Comparison of ENCODE assay signal across 9 cellular contexts in the genomic region with DNA sequence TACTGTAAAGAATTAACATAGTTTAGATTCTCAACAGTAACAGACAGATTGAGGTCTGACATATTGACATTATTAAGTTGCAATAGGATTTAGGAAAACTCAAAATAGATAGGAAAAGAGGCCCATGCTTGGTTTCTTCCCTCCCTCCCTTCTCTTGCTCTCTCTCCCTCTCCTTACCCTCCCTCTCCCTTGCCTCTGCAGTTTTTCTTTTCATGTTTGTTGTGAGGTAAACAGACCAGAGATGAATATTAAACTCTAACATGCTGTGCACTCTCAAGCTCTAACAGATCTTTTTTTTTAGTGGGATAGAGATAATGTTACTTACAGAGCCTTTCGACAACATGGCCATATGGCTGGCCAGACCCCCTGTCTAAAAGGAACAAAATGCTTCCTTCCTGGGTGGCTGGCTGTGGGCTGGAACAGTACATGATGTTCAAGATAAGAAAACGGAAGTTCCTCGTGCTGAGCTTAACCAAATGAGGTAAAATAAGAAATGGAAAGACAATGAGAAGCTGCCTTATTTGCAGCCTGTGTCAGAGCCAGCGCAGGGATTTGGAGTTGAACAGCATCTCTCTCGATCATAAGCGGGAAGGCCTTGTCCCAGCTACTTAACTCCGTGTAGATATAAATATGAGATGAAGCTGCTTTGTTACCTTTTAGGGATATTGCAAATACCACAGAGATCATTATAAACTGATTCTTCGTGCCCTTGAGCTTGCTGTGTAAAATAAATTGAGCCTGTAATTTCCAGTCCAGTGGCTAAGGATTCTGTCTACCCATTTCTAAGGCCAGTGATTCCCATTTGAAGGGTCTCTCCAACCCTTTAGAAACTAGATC.
A peak's percentile ranks its signal among the peaks of the same experiment; 100 is the strongest.
DNase-seq lines count a peak whose midpoint lies in the region; ATAC-seq and TF ChIP-seq lines count a peak whose summit lies in the region.
"Had no signal": no experiment of that assay in that cellular context is flagged by ENCODE, and none has a peak within 500 bp of the region (broad histone marks: within the 10 kb centered on the region; RNA-seq: fewer than 3 reads in every experiment).

No MANE protein-coding gene starts in this region.

- no peak overlapping the region for H3K9ac ChIP-seq in smooth muscle cell (ENCODE audit: low read depth)

- no peaks in the 10 kb centered on the region for H3K79me2 ChIP-seq in smooth muscle cell (ENCODE audit: low read depth)

- H3K9me3 ChIP-seq in esophagus squamous epithelium = no peaks in the 10 kb centered on the region
- H3K9me3 ChIP-seq in smooth muscle cell (replicated peaks; ENCODE audit: low read depth) = no peaks in the 10 kb centered on the region

- no peaks in the 10 kb centered on the region for H4K20me1 ChIP-seq in smooth muscle cell (ENCODE audit: low read depth)

- H2AFZ ChIP-seq in smooth muscle cell (ENCODE audit: low read depth) = peak overlapping the region; percentile 71

- peak in 1 of 4 donors; percentile 37 for TF ChIP-seq POLR2A in esophagus squamous epithelium (IDR thresholded peaks at IDR 0.05)

- H3K27me3 ChIP-seq in esophagus squamous epithelium (no peaks in the 10 kb centered on the region), smooth muscle cell (ENCODE audit: low read depth) (no peaks in the 10 kb centered on the region)

- 45 to 46% methylated on average over 8 of the region's 8 CpGs for WGBS in esophagus squamous epithelium, 2 donors
- 52% methylated on average over 8 of the region's 8 CpGs for WGBS in smooth muscle cell (ENCODE audit: low lambda C conversion rate)

- no peak for ATAC-seq in GM21737 (IDR thresholded peaks at IDR 0.05; ENCODE audit: unreplicated experiment)

- H3K36me3 ChIP-seq in esophagus squamous epithelium (no peaks in the 10 kb centered on the region), smooth muscle cell (ENCODE audit: low read depth) (no peaks in the 10 kb centered on the region)

- DNase-seq in KBM-7 (peak; percentile 81), SKM-1 treated with dmso at 0.1 percent for 144 hours (lab: John Stamatoyannopoulos, UW; ENCODE audit: unreplicated experiment) (peak; percentile 89), esophagus squamous epithelium (lab: John Stamatoyannopoulos, UW) (no peak), smooth muscle cell (lab: John Stamatoyannopoulos, UW; ENCODE audit: unreplicated experiment) (no peak), glomerular visceral epithelial cell (ENCODE audit: extremely low spot score) (no peak), NCI-H2029 treated with DMSO at 0.1 percent for 48 hours (lab: John Stamatoyannopoulos, UW) (no peak), DMS53 (lab: John Stamatoyannopoulos, UW) (no peak)

- no peak overlapping the region for H3K4me2 ChIP-seq in smooth muscle cell

- H3F3A ChIP-seq in smooth muscle cell (ENCODE audit: low read depth) = no peaks in the 10 kb centered on the region

- TF ChIP-seq CTCF in esophagus squamous epithelium (IDR thresholded peaks at IDR 0.05) = no peak
- no peak for TF ChIP-seq CTCF in smooth muscle cell (IDR thresholded peaks at IDR 0.05; ENCODE audit: borderline replicate concordance, insufficient read depth, poor library complexity, severe bottlenecking)

- H3K27ac ChIP-seq in esophagus squamous epithelium (peak overlapping the region; percentile 71 to 89 (median 86)), smooth muscle cell (ENCODE audit: low read depth) (no peak overlapping the region)
- H3K27ac ChIP-seq: epithelial cell of prostate had no signal

- H3K4me3 ChIP-seq in esophagus squamous epithelium (peak overlapping the region in 1 of 4 donors; percentile 7), smooth muscle cell (no peak overlapping the region)

- intact Hi-C loops in esophagus squamous epithelium (cut with DNase I) = no loop called here

- H3K4me1 ChIP-seq in esophagus squamous epithelium (peaks cover 0 to 25% (median 12%) of the 10 kb centered on the region in 3 donors), smooth muscle cell (ENCODE audit: low read depth) (no peaks in the 10 kb centered on the region)

- in situ Hi-C loops in KBM-7 (cut with MboI; ENCODE audit: low pct_unique_long_range_greater_than_20kb, low sequenced_read_pairs) = no loop called here

Comparison
In these comparisons a context has a peak if more than half of its experiments do, and no peak if none do; other contexts are left out.
1. DNase-seq: peak in KBM-7 (single experiment) and SKM-1 treated with dmso at 0.1 percent for 144 hours (single experiment); none in esophagus squamous epithelium (single experiment), smooth muscle cell (single experiment), glomerular visceral epithelial cell (single experiment), NCI-H2029 treated with DMSO at 0.1 percent for 48 hours (single experiment) and DMS53 (single experiment).